8 cellular contexts compared by ENCODE assay signal in genomic region chr10:124648131-124648475, GRCh38.
DNase-seq lines count a peak whose midpoint lies in the region; TF ChIP-seq lines count a peak whose summit lies in the region.

No MANE protein-coding gene starts in this region.

- peak overlapping the region; percentile 26 for H3K4me3 ChIP-seq in MM.1S (ENCODE audit: low read length)
- H3K4me3 ChIP-seq in duodenal mucosa (ENCODE audit: low read depth in 1 of 2, low read length in 2 of 2), result peak overlapping the region; percentile 2
- H3K4me3 ChIP-seq in neutrophil (ENCODE audit: low read depth in 1 of 2, low read length in 1 of 2), result peak overlapping the region; percentile 61 to 62

- H3K27me3 Mint-ChIP-seq in CD14-positive monocyte (ENCODE audit: low read depth in 3 of 3), result no peaks in the 10 kb centered on the region

- no peaks in the 10 kb centered on the region for H4K20me1 ChIP-seq in MM.1S (ENCODE audit: insufficient read depth, low read length)

- intact Hi-C loops in CD14-positive monocyte (cut with micrococcal nuclease), result loop anchor here in 1 of 2 donors (5.0 to 10.0 kb wide), 2 partner anchors 39 to 267 kb away; no protein-coding TSS in a partner anchor

- no peaks in the 10 kb centered on the region for H3K27me3 ChIP-seq in MM.1S (replicated peaks; ENCODE audit: insufficient read depth, low read length)
- no peaks in the 10 kb centered on the region for H3K27me3 ChIP-seq in duodenal mucosa (ENCODE audit: control insufficient read depth in 1 of 2, insufficient read depth in 2 of 2, low read length in 2 of 2)
- H3K27me3 ChIP-seq in neutrophil, result no peaks in the 10 kb centered on the region

- peak overlapping the region; percentile 54 for H3K9ac ChIP-seq in MM.1S (ENCODE audit: low read length)
- H3K9ac ChIP-seq in duodenal mucosa (ENCODE audit: low read depth in 1 of 2, low read length in 2 of 2), result peak overlapping the region; percentile 12 to 44

- DNase-seq in CD14-positive monocyte (ENCODE audit: low spot score) (no peak), MM.1S (no peak), amygdala (lab: John Stamatoyannopoulos, UW) (no peak), ecto neural progenitor cell (ENCODE audit: low spot score) (no peak), NCI-H446 (lab: John Stamatoyannopoulos, UW) (no peak)
- DNase-seq in stimulated activated CD4-positive, alpha-beta T cell treated with anti-CD3 and anti-CD28 coated beads, Interleukin-1b, Interleukin-23, amount 100 ng/mL, for 48 hours, result no peak

- H3F3A ChIP-seq in MM.1S (ENCODE audit: insufficient read depth, low read length), result peaks cover 16% of the 10 kb centered on the region

- no peaks in the 10 kb centered on the region for H3K9me2 ChIP-seq in MM.1S (replicated peaks; ENCODE audit: insufficient read depth, low read length)

- peaks cover 92% of the 10 kb centered on the region for H3K4me1 Mint-ChIP-seq in CD14-positive monocyte

- H3K9me3 Mint-ChIP-seq in CD14-positive monocyte, result peaks cover 0 to 3% (median 0%) of the 10 kb centered on the region in 7 donors

- peak overlapping the region; percentile 86 for H3K4me2 ChIP-seq in MM.1S (ENCODE audit: low read depth, low read length)

- peak overlapping the region; percentile 95 to 98 (median 96) for H3K27ac Mint-ChIP-seq in CD14-positive monocyte

- H3K4me3 Mint-ChIP-seq in CD14-positive monocyte, result peak overlapping the region; percentile 52 to 87

- H3K9me3 ChIP-seq in MM.1S (replicated peaks; ENCODE audit: insufficient read depth, low read length), result no peaks in the 10 kb centered on the region
- H3K9me3 ChIP-seq in duodenal mucosa (ENCODE audit: control insufficient read depth in 1 of 2, low read length in 2 of 2), result no peaks in the 10 kb centered on the region
- H3K9me3 ChIP-seq in neutrophil, result no peaks in the 10 kb centered on the region

- H3K27ac ChIP-seq in MM.1S (ENCODE audit: low read length) (peak overlapping the region; percentile 91), duodenal mucosa (ENCODE audit: low read depth, low read length) (peak overlapping the region; percentile 53), neutrophil (peak overlapping the region; percentile 99)

- H3K79me2 ChIP-seq in MM.1S (ENCODE audit: low read length), result peaks cover 74% of the 10 kb centered on the region

- peak overlapping the region; percentile 69 for H2AFZ ChIP-seq in MM.1S (ENCODE audit: low read length)

- TF ChIP-seq CTCF in CD14-positive monocyte (IDR thresholded peaks at IDR 0.05) (no peak), MM.1S (IDR thresholded peaks at IDR 0.05; ENCODE audit: low read length) (no peak), neutrophil (IDR thresholded peaks at IDR 0.05) (no peak)

- H3K4me1 ChIP-seq in MM.1S (ENCODE audit: low read length) (peaks cover 26% of the 10 kb centered on the region), duodenal mucosa (ENCODE audit: control insufficient read depth in 1 of 2, insufficient read depth in 2 of 2, low read length in 2 of 2) (peaks cover 71 to 73% of the 10 kb centered on the region in 2 donors), neutrophil (ENCODE audit: control insufficient read depth in 1 of 2, insufficient read depth in 1 of 2, low read depth in 1 of 2, low read length in 1 of 2) (peaks cover 71 to 92% of the 10 kb centered on the region in 2 experiments)

- peaks cover 14 to 40% of the 10 kb centered on the region in 2 donors for H3K36me3 Mint-ChIP-seq in CD14-positive monocyte

- no peaks in the 10 kb centered on the region for H3K36me3 ChIP-seq in MM.1S (replicated peaks; ENCODE audit: insufficient read depth, low read length)
- peaks cover 0 to 4% of the 10 kb centered on the region in 2 donors for H3K36me3 ChIP-seq in duodenal mucosa (ENCODE audit: control insufficient read depth in 1 of 2, insufficient read depth in 2 of 2, low read length in 2 of 2)
- no peaks in the 10 kb centered on the region for H3K36me3 ChIP-seq in neutrophil

Comparison
In these comparisons a context has a peak if more than half of its experiments do, and no peak if none do; other contexts are left out.
1. H3K4me3 ChIP-seq: peak in every context shown above with its lines; median percentile 62 in neutrophil; 26 in MM.1S; 2 in duodenal mucosa.